Comparison of ENCODE assay signal across 8 cellular contexts in genomic region chr19:8610041-8610927, GRCh38. TPM values are rescaled to one million over a fixed set of nuclear protein-coding genes. Genes with fewer than 3 reads are reported as not detected.
DNase-seq lines count a peak whose midpoint lies in the region; ATAC-seq and TF ChIP-seq lines count a peak whose summit lies in the region.

TSS of gene ADAMTS10 (minus strand) at chr19:8610715. CDS start at chr19:8605710, 5,005 bp downstream.

- TF ChIP-seq EP300 in transverse colon (IDR thresholded peaks at IDR 0.05; ENCODE audit: low read depth): no peak

- DNase-seq in HuH-7.5 (ENCODE audit: low spot score): peak; percentile 62
- DNase-seq in activated CD8-positive, alpha-beta memory T cell treated with anti-CD3 and anti-CD28 coated beads, Interleukin-2, amount 50 U/mL, for 4 hours: peak; percentile 45
- peak; percentile 45 to 59 for DNase-seq in erythroblast (lab: John Stamatoyannopoulos, UW)
- peak; percentile 36 to 75 (median 60) for DNase-seq in naive thymus-derived CD8-positive, alpha-beta T cell
- peak; percentile 18 for DNase-seq in transverse colon
- DNase-seq in cortex of kidney (lab: John Stamatoyannopoulos, UW): no peak

- H3K4me1 Mint-ChIP-seq in naive thymus-derived CD8-positive, alpha-beta T cell: peaks cover 40 to 65% (median 57%) of the 10 kb centered on the region in 4 donors

- POLR2A ChIA-PET in naive thymus-derived CD8-positive, alpha-beta T cell (lab: Charles Lee): no interaction called here

- peaks cover 0 to 24% (median 14%) of the 10 kb centered on the region in 4 donors for H3K4me1 ChIP-seq in transverse colon

- in situ Hi-C loops in transverse colon (cut with MboI; ENCODE audit: low pct_ligation_motif_present in 1 of 4, low pct_unique_long_range_greater_than_20kb in 1 of 4, low sequenced_read_pairs in 3 of 4): no loop called here

- peaks cover 0 to 8% (median 0%) of the 10 kb centered on the region in 9 donors for H3K9me3 Mint-ChIP-seq in naive thymus-derived CD8-positive, alpha-beta T cell

- peaks cover 10 to 28% (median 13%) of the 10 kb centered on the region in 3 donors for H3K36me3 Mint-ChIP-seq in naive thymus-derived CD8-positive, alpha-beta T cell

- peaks cover 7% of the 10 kb centered on the region for H3K27me3 ChIP-seq in transverse colon

- no peaks in the 10 kb centered on the region for H3K36me3 ChIP-seq in transverse colon

- peak; percentile 56 for ATAC-seq in naive thymus-derived CD8-positive, alpha-beta T cell
- ATAC-seq in HG03469 (IDR thresholded peaks at IDR 0.05; ENCODE audit: unreplicated experiment) (no peak), HG03432 (IDR thresholded peaks at IDR 0.05; ENCODE audit: unreplicated experiment) (no peak)

- H3K27me3 Mint-ChIP-seq in naive thymus-derived CD8-positive, alpha-beta T cell: peaks cover 0 to 2% (median 0%) of the 10 kb centered on the region in 5 donors

- peak within 1 kb of the TSS; percentile 88 to 98 (median 96) for H3K27ac Mint-ChIP-seq in naive thymus-derived CD8-positive, alpha-beta T cell

- no peak for TF ChIP-seq CTCF in transverse colon (IDR thresholded peaks at IDR 0.05)

- WGBS in transverse colon (ENCODE audit: low coverage in 1 of 2), 2 donors: 0% methylated on average over 36 of the region's 74 CpGs; no CpG with 5 or more reads in 1 of the 2 donors

- H3K27ac ChIP-seq in transverse colon: peak within 1 kb of the TSS; percentile 64 to 83 (median 73)

- intact Hi-C loops in transverse colon (cut with DNase I; ENCODE audit: low total_unique reads): no loop called here

- no peaks in the 10 kb centered on the region for H3K9me3 ChIP-seq in transverse colon

- peak within 1 kb of the TSS; percentile 30 to 54 (median 42) for H3K4me3 ChIP-seq in transverse colon

- TF ChIP-seq POLR2A in erythroblast (IDR thresholded peaks at IDR 0.05; ENCODE audit: low read length) (no peak), transverse colon (IDR thresholded peaks at IDR 0.05) (no peak)

- H3K4me3 Mint-ChIP-seq in naive thymus-derived CD8-positive, alpha-beta T cell: peak within 1 kb of the TSS; percentile 95 to 100 (median 98)

RNA-seq across cellular contexts. Expression of gene ADAMTS10, which starts in this region (rescaled TPM):
- 100 to 1,000 TPM; 190 to 196 TPM for total RNA-seq in naive thymus-derived CD8-positive, alpha-beta T cell
- 1 to 10 TPM; 1.2 to 3.4 (median 2.0) TPM for polyA plus RNA-seq in naive thymus-derived CD8-positive, alpha-beta T cell
- 10 to 100 TPM in 3 of 4 donors, 1 to 10 TPM in 1; 5.2 to 62.8 (median 20.7) TPM for total RNA-seq in transverse colon

Comparison
In these comparisons a context has a peak if more than half of its experiments do, and no peak if none do; other contexts are left out.
1. ATAC-seq: peak in naive thymus-derived CD8-positive, alpha-beta T cell (2 of 2); none in HG03469 (single experiment) and HG03432 (single experiment).